15 cellular contexts compared by ENCODE assay signal in genomic region chr1:9278114-9278513, GRCh38.
"Had no signal": no experiment of that assay in that cellular context is flagged by ENCODE, and none has a peak within 500 bp of the region (broad histone marks: within the 10 kb centered on the region; RNA-seq: fewer than 3 reads in every experiment).

No MANE protein-coding gene starts in this region.

- DNase-seq: activated B cell treated with CpG ODN at 0.5 μM for 24 hours; activated CD4-positive, alpha-beta T cell treated with anti-CD3 and anti-CD28 coated beads, Interleukin-2, amount 10 ng/mL, durations not matched to agents 7 days and 5 days; activated CD8-positive, alpha-beta memory T cell treated with anti-CD3 and anti-CD28 coated beads for 24 hours; activated naive CD4-positive, alpha-beta T cell treated with anti-CD3 and anti-CD28 coated beads for 36 hours; adrenal gland; cerebellar nuclear complex; foreskin keratinocyte; stimulated activated CD4-positive, alpha-beta T cell treated with anti-CD3 and anti-CD28 coated beads, Interleukin-4, amount 100 ng/mL, for 1 hour; stimulated activated CD8-positive, alpha-beta memory T cell treated with anti-CD3 and anti-CD28 coated beads, Interleukin-4, amount 100 ng/mL, for 48 hours; stimulated activated naive CD8-positive, alpha-beta T cell treated with anti-CD3 and anti-CD28 coated beads, Interleukin-15, Interleukin-2, amounts not matched to agents 100 U/mL and 50 U/mL, for 24 hours; T-helper 17 cell; testis had no signal

- FAIRE-seq: kidney, TTC549, urothelium cell line had no signal

- H3K27ac ChIP-seq: adrenal gland, foreskin keratinocyte, testis had no signal

- ATAC-seq: foreskin keratinocyte; stimulated activated naive CD8-positive, alpha-beta T cell treated with anti-CD3 and anti-CD28 coated beads, Interleukin-15, Interleukin-2, amounts not matched to agents 100 U/mL and 50 U/mL, for 24 hours; T-helper 17 cell had no signal

- H3K36me3 ChIP-seq: adrenal gland had no signal

- H3K27me3 ChIP-seq: adrenal gland, foreskin keratinocyte, testis had no signal

- H3K4me3 ChIP-seq: adrenal gland, testis had no signal

- H3K9me3 ChIP-seq: adrenal gland, testis had no signal
